1 cellular context compared by ENCODE assay signal in genomic region chr5:56585973-56586740, GRCh38.
TF ChIP-seq lines count a peak whose summit lies in the region.

No MANE protein-coding gene starts in this region.

TF ChIP-seq in WTC11, 78 proteins besides CTCF, POLR2A, EP300 and RAD21 (continued from another document):
- TF ChIP-seq PREB (CRISPR knock-in tag; IDR thresholded peaks at IDR 0.05; ENCODE audit: borderline replicate concordance) (no peak), PRRX2 (CRISPR knock-in tag; IDR thresholded peaks at IDR 0.05) (no peak), SOX15 (CRISPR knock-in tag; IDR thresholded peaks at IDR 0.05) (no peak), FOXP1 (CRISPR knock-in tag; IDR thresholded peaks at IDR 0.05; ENCODE audit: borderline replicate concordance) (no peak), NR3C1 (CRISPR knock-in tag; conservative IDR thresholded peaks at IDR 0.05; ENCODE audit: low read depth) (no peak), MYBL2 (CRISPR knock-in tag; IDR thresholded peaks at IDR 0.05) (no peak), ZNF396 (CRISPR knock-in tag; IDR thresholded peaks at IDR 0.05; ENCODE audit: borderline replicate concordance) (no peak)
